ENCODE assay signal across 1 cellular context in the genomic region with DNA sequence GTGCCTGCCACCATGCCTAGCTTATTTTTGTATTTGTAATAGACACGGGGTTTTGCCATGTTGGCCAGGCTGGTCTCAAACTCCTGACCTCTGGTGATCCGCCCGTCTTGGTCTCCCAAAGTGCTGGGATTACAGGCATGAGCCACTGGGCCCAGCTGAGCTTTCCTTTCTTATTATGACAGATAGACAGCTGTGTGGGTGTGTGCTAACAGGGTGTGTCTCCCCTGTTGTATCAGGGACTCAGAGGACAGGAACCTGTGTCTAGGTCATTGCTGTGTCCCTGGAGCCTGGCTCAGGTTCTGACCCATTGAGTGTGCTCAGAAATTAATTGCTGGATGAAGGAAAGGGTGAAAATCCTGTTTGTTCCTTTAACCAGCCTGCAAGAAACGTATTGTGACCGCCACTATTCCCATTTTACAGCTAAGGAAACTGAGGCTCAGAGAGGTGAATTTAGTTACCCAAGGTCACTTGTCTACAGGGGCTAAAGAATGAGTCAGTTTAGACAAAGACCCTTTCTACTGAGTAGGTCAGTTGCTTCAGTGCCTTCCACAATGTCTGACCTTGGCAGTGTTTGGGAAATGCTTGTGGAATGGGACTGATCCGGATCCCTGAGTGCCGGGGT.
TF ChIP-seq lines count a peak whose summit lies in the region.

No MANE protein-coding gene starts in this region.

TF ChIP-seq in WTC11, 78 proteins besides CTCF, POLR2A, EP300 and RAD21 (continued from another document):
- TF ChIP-seq, protein P1, sequence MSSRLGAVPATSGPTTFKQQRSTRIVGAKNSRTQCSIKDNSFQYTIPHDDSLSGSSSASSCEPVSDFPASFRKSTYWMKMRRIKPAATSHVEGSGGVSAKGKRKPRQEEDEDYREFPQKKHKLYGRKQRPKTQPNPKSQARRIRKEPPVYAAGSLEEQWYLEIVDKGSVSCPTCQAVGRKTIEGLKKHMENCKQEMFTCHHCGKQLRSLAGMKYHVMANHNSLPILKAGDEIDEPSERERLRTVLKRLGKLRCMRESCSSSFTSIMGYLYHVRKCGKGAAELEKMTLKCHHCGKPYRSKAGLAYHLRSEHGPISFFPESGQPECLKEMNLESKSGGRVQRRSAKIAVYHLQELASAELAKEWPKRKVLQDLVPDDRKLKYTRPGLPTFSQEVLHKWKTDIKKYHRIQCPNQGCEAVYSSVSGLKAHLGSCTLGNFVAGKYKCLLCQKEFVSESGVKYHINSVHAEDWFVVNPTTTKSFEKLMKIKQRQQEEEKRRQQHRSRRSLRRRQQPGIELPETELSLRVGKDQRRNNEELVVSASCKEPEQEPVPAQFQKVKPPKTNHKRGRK (CRISPR knock-in tag; IDR thresholded peaks at IDR 0.05; ENCODE audit: borderline replicate concordance) = no peak
- TF ChIP-seq GRHL2 (CRISPR knock-in tag; IDR thresholded peaks at IDR 0.05; ENCODE audit: insufficient replicate concordance, severe bottlenecking) = no peak
